In the genomic region with DNA sequence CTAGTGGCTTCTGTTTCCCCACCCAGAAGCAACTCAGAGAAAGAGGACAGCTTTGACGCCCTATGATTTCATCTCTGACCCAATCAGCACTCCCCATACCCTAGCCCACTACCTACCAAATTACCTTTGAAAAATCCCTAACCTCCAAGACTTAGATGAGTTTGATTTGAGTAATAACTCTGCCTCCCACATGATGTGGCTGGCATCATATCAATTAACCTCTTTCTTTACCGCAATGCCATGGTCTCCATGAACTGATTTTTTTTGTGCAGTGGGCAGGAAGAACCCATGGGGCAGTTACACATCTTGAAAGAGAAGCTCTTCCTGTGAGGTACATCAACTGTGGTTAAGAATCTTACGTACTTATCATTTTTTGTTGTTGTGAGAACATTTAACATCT, we compare ENCODE assay signal across 19 cellular contexts. TPM values are rescaled to one million over a fixed set of nuclear protein-coding genes. Genes with fewer than 3 reads are reported as not detected.
DNase-seq lines count a peak whose midpoint lies in the region; ATAC-seq and TF ChIP-seq lines count a peak whose summit lies in the region.
"Had no signal": no experiment of that assay in that cellular context is flagged by ENCODE, and none has a peak within 500 bp of the region (broad histone marks: within the 10 kb centered on the region; RNA-seq: fewer than 3 reads in every experiment).

No MANE protein-coding gene starts in this region.

- no peaks in the 10 kb centered on the region for H3K27me3 Mint-ChIP-seq in activated T-helper 17 cell treated with anti-CD3 and anti-CD28 coated beads, Interleukin-2, amount 50 U/mL, for 72 hours
- peaks cover 2% of the 10 kb centered on the region for H3K27me3 Mint-ChIP-seq in endodermal cell (ENCODE audit: insufficient read depth)

- peaks cover 26% of the 10 kb centered on the region for H3K4me1 Mint-ChIP-seq in activated T-helper 17 cell treated with anti-CD3 and anti-CD28 coated beads, Interleukin-2, amount 50 U/mL, for 72 hours
- no peaks in the 10 kb centered on the region for H3K4me1 Mint-ChIP-seq in endodermal cell

- peak overlapping the region; percentile 56 for H3K4me3 ChIP-seq in endodermal cell (ENCODE audit: low read length)
- H3K4me3 ChIP-seq: ascending aorta had no signal

- H3K9ac ChIP-seq in endodermal cell (ENCODE audit: extremely low read depth, low read length, poor library complexity, severe bottlenecking): no peak overlapping the region

- H3K4me1 ChIP-seq in endodermal cell (ENCODE audit: control insufficient read depth, insufficient read depth, low read length): no peaks in the 10 kb centered on the region
- H3K4me1 ChIP-seq: ascending aorta had no signal

- no peak for TF ChIP-seq CTCF in endodermal cell (conservative IDR thresholded peaks at IDR 0.05)

- H3K27ac ChIP-seq in endodermal cell (ENCODE audit: low read depth, low read length): no peak overlapping the region
- H3K27ac ChIP-seq: ascending aorta had no signal

- H3K9me3 ChIP-seq in endodermal cell (ENCODE audit: control insufficient read depth, low read length): peaks cover 91% of the 10 kb centered on the region
- H3K9me3 ChIP-seq: ascending aorta had no signal

- peak; percentile 92 for ATAC-seq in activated T-helper 17 cell treated with anti-CD3 and anti-CD28 coated beads, Interleukin-2, amount 50 U/mL, for 72 hours (replicated peaks)
- ATAC-seq in HG03025 (IDR thresholded peaks at IDR 0.05; ENCODE audit: low FRiP score, unreplicated experiment): no peak
- ATAC-seq in HG03095 (IDR thresholded peaks at IDR 0.05; ENCODE audit: unreplicated experiment): no peak
- ATAC-seq: Right ventricle myocardium inferior had no signal

- WGBS in endodermal cell (ENCODE audit: insufficient coverage in 1 of 2, insufficient read length in 1 of 2), 2 experiments: 82 to 88% methylated on average over 2 to 3 of the region's 3 CpGs

- H3K27ac Mint-ChIP-seq in activated T-helper 17 cell treated with anti-CD3 and anti-CD28 coated beads, Interleukin-2, amount 50 U/mL, for 72 hours: peak overlapping the region; percentile 79
- no peak overlapping the region for H3K27ac Mint-ChIP-seq in endodermal cell

- peaks cover 4% of the 10 kb centered on the region for H3K9me3 Mint-ChIP-seq in activated T-helper 17 cell treated with anti-CD3 and anti-CD28 coated beads, Interleukin-2, amount 50 U/mL, for 72 hours
- H3K9me3 Mint-ChIP-seq in endodermal cell: peaks cover 85% of the 10 kb centered on the region

- in situ Hi-C loops in ACHN (cut with HindIII; ENCODE audit: low pct_ligation_motif_present, low pct_unique_long_range_greater_than_20kb, low sequenced_read_pairs): no loop called here

- no peaks in the 10 kb centered on the region for H3K27me3 ChIP-seq in endodermal cell (ENCODE audit: control insufficient read depth, insufficient read depth, low read length, poor library complexity, severe bottlenecking)
- H3K27me3 ChIP-seq: ascending aorta had no signal

- peak; percentile 33 for DNase-seq in activated naive CD4-positive, alpha-beta T cell treated with Interleukin-2 at 50 U/mL for 16 hours
- DNase-seq in activated naive CD4-positive, alpha-beta T cell (lab: John Stamatoyannopoulos, UW): no peak
- DNase-seq in endodermal cell (no peak), ACHN (no peak), DMS53 treated with DMSO at 0.1 percent for 48 hours (lab: John Stamatoyannopoulos, UW; ENCODE audit: unreplicated experiment) (no peak)
- DNase-seq: hippocampal formation, mesenchymal stem cell, NCI-H1092 treated with DMSO at 0.1 percent for 48 hours, NCI-H2081, NCI-H526, trophoblast cell had no signal

- H3K36me3 ChIP-seq in endodermal cell (ENCODE audit: control insufficient read depth, insufficient read depth, low read length): no peaks in the 10 kb centered on the region
- H3K36me3 ChIP-seq: ascending aorta had no signal

- peak overlapping the region; percentile 52 for H3K4me3 Mint-ChIP-seq in activated T-helper 17 cell treated with anti-CD3 and anti-CD28 coated beads, Interleukin-2, amount 50 U/mL, for 72 hours
- H3K4me3 Mint-ChIP-seq in endodermal cell: no peak overlapping the region

- peaks cover 8% of the 10 kb centered on the region for H3K36me3 Mint-ChIP-seq in activated T-helper 17 cell treated with anti-CD3 and anti-CD28 coated beads, Interleukin-2, amount 50 U/mL, for 72 hours (ENCODE audit: low read depth)
- peaks cover 5% of the 10 kb centered on the region for H3K36me3 Mint-ChIP-seq in endodermal cell (ENCODE audit: low read depth)

RNA-seq across cellular contexts. Expression of a gene that starts 25.5 kb away (rescaled TPM):
- total RNA-seq in activated T-helper 17 cell treated with anti-CD3 and anti-CD28 coated beads, Interleukin-2, amount 50 U/mL, for 72 hours: 1 to 10 TPM in 1 of 2 donors, not detected in 1; 4.2 TPM
- not detected for total RNA-seq in endodermal cell
- not detected for polyA plus RNA-seq in endodermal cell (2013, experiment 1 of 2)
- 0.87 TPM for polyA plus RNA-seq in endodermal cell (2013, experiment 2 of 2)
- total RNA-seq: Daoy had no signal
- polyA plus RNA-seq: keratinocyte, neural cell had no signal
